ENCODE assay signal across 1 cellular context in genomic region chr5:164345853-164346252, GRCh38.
A peak's percentile ranks its signal among the peaks of the same experiment; 100 is the strongest.
TF ChIP-seq lines count a peak whose summit lies in the region.

No MANE protein-coding gene starts in this region.

TF ChIP-seq in K562, 482 proteins besides CTCF, POLR2A, EP300 and RAD21 (continued from another document and continues in another):
- TF ChIP-seq ZMIZ1 (IDR thresholded peaks at IDR 0.05; ENCODE audit: low read depth in 2 of 2, low read length in 2 of 2) (0 out of 4 replicates have a peak, but pooled peaks of 1 of the 2 experiments have one; percentile 50), CCNT2 (IDR thresholded peaks at IDR 0.05; ENCODE audit: borderline replicate concordance, extremely low read depth, insufficient read length, low read depth, low read length) (peak; percentile 57), SNRNP70 (optimal IDR thresholded peaks at IDR 0.05; ENCODE audit: low read depth, low read length) (no peak), VEZF1 (CRISPR knock-in tag; IDR thresholded peaks at IDR 0.05) (peak; percentile 75), SMARCC2 (IDR thresholded peaks at IDR 0.05; ENCODE audit: low read depth) (peak; percentile 74; the same call in 1 of the 2 replicates), ZNF695 (CRISPR knock-in tag; IDR thresholded peaks at IDR 0.05) (no peak), NFATC3 (IDR thresholded peaks at IDR 0.05) (peak; percentile 36; the same call in 1 of the 2 replicates), FOXJ2 (tag; IDR thresholded peaks at IDR 0.05) (0 out of 2 replicates have a peak, but pooled peaks have one; percentile 24), MEIS2 (IDR thresholded peaks at IDR 0.05; ENCODE audit: partially characterized antibody) (peak; percentile 42), GATAD2A (IDR thresholded peaks at IDR 0.05) (peak; percentile 73; the same call in 1 of the 2 replicates), PML (IDR thresholded peaks at IDR 0.05; ENCODE audit: low read length) (peak; percentile 67; the same call in 1 of the 2 replicates), NFIC (IDR thresholded peaks at IDR 0.05) (peak; percentile 49), SMARCA4 (IDR thresholded peaks at IDR 0.05) (peak; percentile 94), GATA2 (CRISPR knock-in tag; IDR thresholded peaks at IDR 0.05) (peak; percentile 63), ZNF224 (CRISPR knock-in tag; IDR thresholded peaks at IDR 0.05) (no peak), MECOM (CRISPR knock-in tag; IDR thresholded peaks at IDR 0.05) (no peak), ZFP30 (CRISPR knock-in tag; IDR thresholded peaks at IDR 0.05; ENCODE audit: borderline replicate concordance) (no peak), SOX6 (IDR thresholded peaks at IDR 0.05) (peak; percentile 86), SMARCE1 (IDR thresholded peaks at IDR 0.05) (peak; percentile 87), MAZ (CRISPR knock-in tag; conservative IDR thresholded peaks at IDR 0.05 in 1 of 2, IDR thresholded peaks at IDR 0.05 in 1 of 2) (peak; percentile 40 to 44; a peak in 2 of 4 replicates), CBFA2T2 (conservative IDR thresholded peaks at IDR 0.05) (peak; percentile 76), ZBTB7A (IDR thresholded peaks at IDR 0.05; ENCODE audit: borderline replicate concordance, control insufficient read depth, low read depth, low read length) (no peak), LEF1 (IDR thresholded peaks at IDR 0.05) (peak; percentile 85), CEBPZ (IDR thresholded peaks at IDR 0.05; ENCODE audit: borderline replicate concordance, low read depth, low read length) (no peak), NCOA1 (IDR thresholded peaks at IDR 0.05; ENCODE audit: low read depth) (peak; percentile 34; the same call in 1 of the 2 replicates), ZNF24 (IDR thresholded peaks at IDR 0.05) (no peak), STAT5A (IDR thresholded peaks at IDR 0.05; ENCODE audit: borderline replicate concordance, low read length) (peak; percentile 59; the same call in 1 of the 2 replicates), ILF3 (IDR thresholded peaks at IDR 0.05; ENCODE audit: borderline replicate concordance) (no peak), GABPB2 (CRISPR knock-in tag; conservative IDR thresholded peaks at IDR 0.05) (no peak), ETV6 (IDR thresholded peaks at IDR 0.05; ENCODE audit: borderline replicate concordance in 1 of 2, low read depth in 2 of 2, low read length in 1 of 2) (0 out of 4 replicates have a peak, but pooled peaks of 1 of the 2 experiments have one; percentile 27), ETV6 (CRISPR knock-in tag; IDR thresholded peaks at IDR 0.05; ENCODE audit: borderline replicate concordance) (no peak), ZNF766 (CRISPR knock-in tag; conservative IDR thresholded peaks at IDR 0.05) (peak; percentile 58; the same call in 1 of the 2 replicates), MTA3 (IDR thresholded peaks at IDR 0.05; ENCODE audit: borderline replicate concordance) (peak; percentile 69; the same call in 1 of the 2 replicates), NCOR1 (IDR thresholded peaks at IDR 0.05) (peak; percentile 82), SPI1 (IDR thresholded peaks at IDR 0.05; ENCODE audit: borderline replicate concordance, low read depth, low read length) (no peak), OTX1 (CRISPR knock-in tag; IDR thresholded peaks at IDR 0.05) (no peak), BRF1 (IDR thresholded peaks at IDR 0.05; ENCODE audit: borderline replicate concordance, extremely low read depth, insufficient read length) (no peak), TBL1XR1 (IDR thresholded peaks at IDR 0.05; ENCODE audit: low read length in 2 of 2) (peak in 1 of 2 experiments; percentile 84; a peak in 2 of 4 replicates), NR3C1 (CRISPR knock-in tag; IDR thresholded peaks at IDR 0.05) (no peak), NCOA2 (IDR thresholded peaks at IDR 0.05; ENCODE audit: partially characterized antibody in 2 of 2) (peak in 1 of 2 experiments; percentile 75), TAL1 (IDR thresholded peaks at IDR 0.05) (peak; percentile 83), C11orf30 (IDR thresholded peaks at IDR 0.05; ENCODE audit: low read depth) (no peak)
- TF ChIP-seq, protein P1, sequence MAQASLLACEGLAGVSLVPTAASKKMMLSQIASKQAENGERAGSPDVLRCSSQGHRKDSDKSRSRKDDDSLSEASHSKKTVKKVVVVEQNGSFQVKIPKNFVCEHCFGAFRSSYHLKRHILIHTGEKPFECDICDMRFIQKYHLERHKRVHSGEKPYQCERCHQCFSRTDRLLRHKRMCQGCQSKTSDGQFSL (CRISPR knock-in tag; IDR thresholded peaks at IDR 0.05): no peak
- TF ChIP-seq, protein P1 (tag; IDR thresholded peaks at IDR 0.05): peak in 1 of 2 experiments; percentile 67; a peak in 1 of 4 replicates
- TF ChIP-seq, protein P2, sequence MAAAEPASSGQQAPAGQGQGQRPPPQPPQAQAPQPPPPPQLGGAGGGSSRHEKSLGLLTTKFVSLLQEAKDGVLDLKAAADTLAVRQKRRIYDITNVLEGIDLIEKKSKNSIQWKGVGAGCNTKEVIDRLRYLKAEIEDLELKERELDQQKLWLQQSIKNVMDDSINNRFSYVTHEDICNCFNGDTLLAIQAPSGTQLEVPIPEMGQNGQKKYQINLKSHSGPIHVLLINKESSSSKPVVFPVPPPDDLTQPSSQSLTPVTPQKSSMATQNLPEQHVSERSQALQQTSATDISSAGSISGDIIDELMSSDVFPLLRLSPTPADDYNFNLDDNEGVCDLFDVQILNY (CRISPR knock-in tag; IDR thresholded peaks at IDR 0.05): no peak
- TF ChIP-seq, protein P3, sequence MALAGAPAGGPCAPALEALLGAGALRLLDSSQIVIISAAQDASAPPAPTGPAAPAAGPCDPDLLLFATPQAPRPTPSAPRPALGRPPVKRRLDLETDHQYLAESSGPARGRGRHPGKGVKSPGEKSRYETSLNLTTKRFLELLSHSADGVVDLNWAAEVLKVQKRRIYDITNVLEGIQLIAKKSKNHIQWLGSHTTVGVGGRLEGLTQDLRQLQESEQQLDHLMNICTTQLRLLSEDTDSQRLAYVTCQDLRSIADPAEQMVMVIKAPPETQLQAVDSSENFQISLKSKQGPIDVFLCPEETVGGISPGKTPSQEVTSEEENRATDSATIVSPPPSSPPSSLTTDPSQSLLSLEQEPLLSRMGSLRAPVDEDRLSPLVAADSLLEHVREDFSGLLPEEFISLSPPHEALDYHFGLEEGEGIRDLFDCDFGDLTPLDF (CRISPR knock-in tag; IDR thresholded peaks at IDR 0.05): no peak
- TF ChIP-seq, protein P4, sequence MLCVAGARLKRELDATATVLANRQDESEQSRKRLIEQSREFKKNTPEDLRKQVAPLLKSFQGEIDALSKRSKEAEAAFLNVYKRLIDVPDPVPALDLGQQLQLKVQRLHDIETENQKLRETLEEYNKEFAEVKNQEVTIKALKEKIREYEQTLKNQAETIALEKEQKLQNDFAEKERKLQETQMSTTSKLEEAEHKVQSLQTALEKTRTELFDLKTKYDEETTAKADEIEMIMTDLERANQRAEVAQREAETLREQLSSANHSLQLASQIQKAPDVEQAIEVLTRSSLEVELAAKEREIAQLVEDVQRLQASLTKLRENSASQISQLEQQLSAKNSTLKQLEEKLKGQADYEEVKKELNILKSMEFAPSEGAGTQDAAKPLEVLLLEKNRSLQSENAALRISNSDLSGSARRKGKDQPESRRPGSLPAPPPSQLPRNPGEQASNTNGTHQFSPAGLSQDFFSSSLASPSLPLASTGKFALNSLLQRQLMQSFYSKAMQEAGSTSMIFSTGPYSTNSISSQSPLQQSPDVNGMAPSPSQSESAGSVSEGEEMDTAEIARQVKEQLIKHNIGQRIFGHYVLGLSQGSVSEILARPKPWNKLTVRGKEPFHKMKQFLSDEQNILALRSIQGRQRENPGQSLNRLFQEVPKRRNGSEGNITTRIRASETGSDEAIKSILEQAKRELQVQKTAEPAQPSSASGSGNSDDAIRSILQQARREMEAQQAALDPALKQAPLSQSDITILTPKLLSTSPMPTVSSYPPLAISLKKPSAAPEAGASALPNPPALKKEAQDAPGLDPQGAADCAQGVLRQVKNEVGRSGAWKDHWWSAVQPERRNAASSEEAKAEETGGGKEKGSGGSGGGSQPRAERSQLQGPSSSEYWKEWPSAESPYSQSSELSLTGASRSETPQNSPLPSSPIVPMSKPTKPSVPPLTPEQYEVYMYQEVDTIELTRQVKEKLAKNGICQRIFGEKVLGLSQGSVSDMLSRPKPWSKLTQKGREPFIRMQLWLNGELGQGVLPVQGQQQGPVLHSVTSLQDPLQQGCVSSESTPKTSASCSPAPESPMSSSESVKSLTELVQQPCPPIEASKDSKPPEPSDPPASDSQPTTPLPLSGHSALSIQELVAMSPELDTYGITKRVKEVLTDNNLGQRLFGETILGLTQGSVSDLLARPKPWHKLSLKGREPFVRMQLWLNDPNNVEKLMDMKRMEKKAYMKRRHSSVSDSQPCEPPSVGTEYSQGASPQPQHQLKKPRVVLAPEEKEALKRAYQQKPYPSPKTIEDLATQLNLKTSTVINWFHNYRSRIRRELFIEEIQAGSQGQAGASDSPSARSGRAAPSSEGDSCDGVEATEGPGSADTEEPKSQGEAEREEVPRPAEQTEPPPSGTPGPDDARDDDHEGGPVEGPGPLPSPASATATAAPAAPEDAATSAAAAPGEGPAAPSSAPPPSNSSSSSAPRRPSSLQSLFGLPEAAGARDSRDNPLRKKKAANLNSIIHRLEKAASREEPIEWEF (CRISPR knock-in tag; IDR thresholded peaks at IDR 0.05): no peak
- TF ChIP-seq, protein P5, sequence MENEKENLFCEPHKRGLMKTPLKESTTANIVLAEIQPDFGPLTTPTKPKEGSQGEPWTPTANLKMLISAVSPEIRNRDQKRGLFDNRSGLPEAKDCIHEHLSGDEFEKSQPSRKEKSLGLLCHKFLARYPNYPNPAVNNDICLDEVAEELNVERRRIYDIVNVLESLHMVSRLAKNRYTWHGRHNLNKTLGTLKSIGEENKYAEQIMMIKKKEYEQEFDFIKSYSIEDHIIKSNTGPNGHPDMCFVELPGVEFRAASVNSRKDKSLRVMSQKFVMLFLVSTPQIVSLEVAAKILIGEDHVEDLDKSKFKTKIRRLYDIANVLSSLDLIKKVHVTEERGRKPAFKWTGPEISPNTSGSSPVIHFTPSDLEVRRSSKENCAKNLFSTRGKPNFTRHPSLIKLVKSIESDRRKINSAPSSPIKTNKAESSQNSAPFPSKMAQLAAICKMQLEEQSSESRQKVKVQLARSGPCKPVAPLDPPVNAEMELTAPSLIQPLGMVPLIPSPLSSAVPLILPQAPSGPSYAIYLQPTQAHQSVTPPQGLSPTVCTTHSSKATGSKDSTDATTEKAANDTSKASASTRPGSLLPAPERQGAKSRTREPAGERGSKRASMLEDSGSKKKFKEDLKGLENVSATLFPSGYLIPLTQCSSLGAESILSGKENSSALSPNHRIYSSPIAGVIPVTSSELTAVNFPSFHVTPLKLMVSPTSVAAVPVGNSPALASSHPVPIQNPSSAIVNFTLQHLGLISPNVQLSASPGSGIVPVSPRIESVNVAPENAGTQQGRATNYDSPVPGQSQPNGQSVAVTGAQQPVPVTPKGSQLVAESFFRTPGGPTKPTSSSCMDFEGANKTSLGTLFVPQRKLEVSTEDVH (IDR thresholded peaks at IDR 0.05; ENCODE audit: low read depth, partially characterized antibody): no peak
